ENCODE assay signal across 26 cellular contexts in genomic region chr3:158560979-158561378, GRCh38.
"Had no signal": no experiment of that assay in that cellular context is flagged by ENCODE, and none has a peak within 500 bp of the region (broad histone marks: within the 10 kb centered on the region; RNA-seq: fewer than 3 reads in every experiment).

No MANE protein-coding gene starts in this region.

- DNase-seq: dermis blood vessel endothelial cell; effector memory CD4-positive, alpha-beta T cell; foreskin keratinocyte; glutamatergic neuron; heart right ventricle; hippocampal formation; left cardiac atrium; natural killer cell; occipital lobe; ovary; posterior cingulate gyrus; retina; stimulated activated CD4-positive, alpha-beta T cell treated with anti-CD3 and anti-CD28 coated beads, Interleukin-2, amount 100 ng/mL, for 24 hours; stimulated activated CD4-positive, alpha-beta T cell treated with anti-CD3 and anti-CD28 coated beads, Interleukin-4, amount 100 ng/mL, for 24 hours; stimulated activated naive CD4-positive, alpha-beta T cell treated with Interleukin-2 at 50 U/mL for 16 hours; stomach; thyroid gland; trophoblast cell had no signal

- H3K9me3 ChIP-seq: esophagus muscularis mucosa, ovary, stomach, thyroid gland, vagina had no signal

- H3K27ac ChIP-seq: coronary artery, esophagus muscularis mucosa, foreskin keratinocyte, ovary, stomach, thyroid gland, vagina had no signal

- H3K36me3 ChIP-seq: esophagus muscularis mucosa, heart right ventricle, ovary, stomach, thyroid gland, vagina had no signal

- FAIRE-seq: endothelial cell of umbilical vein, islet of Langerhans had no signal

- ATAC-seq: natural killer cell; sciatic nerve; stimulated activated effector memory CD8-positive, alpha-beta T cell treated with anti-CD3 and anti-CD28 coated beads, Interleukin-12 subunit alpha, Interleukin-12 subunit beta, amount 100 ng/mL, for 72 hours had no signal

- H3K27me3 ChIP-seq: heart right ventricle, ovary, stomach, thyroid gland, vagina had no signal

- H3K4me3 ChIP-seq: coronary artery, esophagus muscularis mucosa, heart right ventricle, lung, ovary, stomach, thyroid gland, vagina had no signal

- H3K4me1 ChIP-seq: esophagus muscularis mucosa, foreskin keratinocyte, stomach, thyroid gland, vagina had no signal
